8 cellular contexts compared by ENCODE assay signal in genomic region chr7:157299613-157300405, GRCh38. TPM values are rescaled to one million over a fixed set of nuclear protein-coding genes. Genes with fewer than 3 reads are reported as not detected.
DNase-seq lines count a peak whose midpoint lies in the region; ATAC-seq and TF ChIP-seq lines count a peak whose summit lies in the region.

No MANE protein-coding gene starts in this region.

- H3K36me3 ChIP-seq in gastrocnemius medialis = no peaks in the 10 kb centered on the region
- H3K36me3 ChIP-seq in transverse colon = no peaks in the 10 kb centered on the region

- ATAC-seq in T-cell (replicated peaks in 1 of 4) (peak in 1 of 4 experiments; percentile 16), gastrocnemius medialis (no peak), GM21717 (IDR thresholded peaks at IDR 0.05; ENCODE audit: unreplicated experiment) (no peak)
- ATAC-seq in effector memory CD8-positive, alpha-beta T cell (replicated peaks) = peak; percentile 62

- H3K9me3 ChIP-seq in gastrocnemius medialis (no peaks in the 10 kb centered on the region), transverse colon (no peaks in the 10 kb centered on the region)

- TF ChIP-seq CTCF in gastrocnemius medialis (IDR thresholded peaks at IDR 0.05 in 4 of 5, conservative IDR thresholded peaks at IDR 0.05 in 1 of 5) (no peak), transverse colon (IDR thresholded peaks at IDR 0.05) (no peak)

- DNase-seq in DMS 273 (lab: John Stamatoyannopoulos, UW; ENCODE audit: unreplicated experiment) = peak; percentile 35
- no peak for DNase-seq in DMS 273 treated with DMSO at 0.1 percent for 48 hours (lab: John Stamatoyannopoulos, UW)
- DNase-seq in T-cell = peak in 31 of 34 experiments; percentile 19 to 71 (median 36)
- peak; percentile 40 to 68 (median 68) for DNase-seq in effector memory CD8-positive, alpha-beta T cell
- DNase-seq in gastrocnemius medialis = no peak
- no peak for DNase-seq in HPDE6-E6E7 (ENCODE audit: extremely low spot score)
- no peak for DNase-seq in transverse colon

- POLR2A ChIA-PET in T-cell (lab: Charles Lee) = no interaction called here

- in situ Hi-C loops in gastrocnemius medialis (cut with MboI; ENCODE audit: low sequenced_read_pairs in 4 of 4) (no loop called here), transverse colon (cut with MboI; ENCODE audit: low pct_ligation_motif_present in 1 of 4, low pct_unique_long_range_greater_than_20kb in 1 of 4, low sequenced_read_pairs in 3 of 4) (no loop called here)

- H3K9me3 Mint-ChIP-seq in T-cell = no peaks in the 10 kb centered on the region
- H3K9me3 Mint-ChIP-seq in effector memory CD8-positive, alpha-beta T cell = no peaks in the 10 kb centered on the region

- H3K36me3 Mint-ChIP-seq in T-cell = no peaks in the 10 kb centered on the region
- H3K36me3 Mint-ChIP-seq in effector memory CD8-positive, alpha-beta T cell (ENCODE audit: insufficient read depth) = peaks cover 36% of the 10 kb centered on the region

- H3K27me3 ChIP-seq in gastrocnemius medialis (peaks cover 0 to 3% (median 0%) of the 10 kb centered on the region in 3 donors), transverse colon (no peaks in the 10 kb centered on the region)

- TF ChIP-seq POLR2A in gastrocnemius medialis (IDR thresholded peaks at IDR 0.05) (no peak), transverse colon (IDR thresholded peaks at IDR 0.05) (no peak)

- peak overlapping the region in 1 of 3 donors; percentile 43 for H3K4me3 Mint-ChIP-seq in T-cell
- H3K4me3 Mint-ChIP-seq in effector memory CD8-positive, alpha-beta T cell = peak overlapping the region; percentile 0 to 10

- WGBS in transverse colon (ENCODE audit: low coverage in 1 of 2), 2 donors = 40 to 76% methylated on average over 2 to 32 of the region's 39 CpGs

- no peak for TF ChIP-seq EP300 in transverse colon (IDR thresholded peaks at IDR 0.05; ENCODE audit: low read depth)

- peak overlapping the region; percentile 13 to 32 (median 26) for H3K4me3 ChIP-seq in gastrocnemius medialis
- no peak overlapping the region for H3K4me3 ChIP-seq in transverse colon

- intact Hi-C loops in gastrocnemius medialis (cut with DNase I; ENCODE audit: low total_unique reads) = no loop called here
- intact Hi-C loops in transverse colon (cut with DNase I; ENCODE audit: low total_unique reads) = no loop called here

- H3K27ac Mint-ChIP-seq in T-cell = peak overlapping the region in 1 of 2 donors; percentile 59
- H3K27ac Mint-ChIP-seq in effector memory CD8-positive, alpha-beta T cell = peak overlapping the region; percentile 65 to 92

- no peak overlapping the region for H3K27ac ChIP-seq in gastrocnemius medialis
- H3K27ac ChIP-seq in transverse colon = no peak overlapping the region

- CTCF ChIA-PET in T-cell (lab: Charles Lee) = no interaction called here

- H3K4me1 ChIP-seq in gastrocnemius medialis (no peaks in the 10 kb centered on the region), transverse colon (peaks cover 0 to 4% (median 0%) of the 10 kb centered on the region in 4 donors)

- H3K27me3 Mint-ChIP-seq in T-cell = no peaks in the 10 kb centered on the region
- H3K27me3 Mint-ChIP-seq in effector memory CD8-positive, alpha-beta T cell = no peaks in the 10 kb centered on the region

- H3K4me1 Mint-ChIP-seq in T-cell = peaks cover 21 to 41% (median 40%) of the 10 kb centered on the region in 3 donors
- H3K4me1 Mint-ChIP-seq in effector memory CD8-positive, alpha-beta T cell (ENCODE audit: low read depth in 2 of 2) = peaks cover 39 to 45% of the 10 kb centered on the region in 2 donors

RNA-seq across cellular contexts. Expression of gene DNAJB6, which starts 37.0 kb away (rescaled TPM):
- total RNA-seq in T-cell = 100 to 1,000 TPM in 2 of 5 donors, 10 to 100 TPM in 3; 80.7 to 195 (median 89.1) TPM
- 100 to 1,000 TPM; 130 to 269 (median 188) TPM for total RNA-seq in gastrocnemius medialis
- 10 to 100 TPM; 47.0 to 87.6 (median 60.5) TPM for total RNA-seq in transverse colon

Comparison
In these comparisons a context has a peak if more than half of its experiments do, and no peak if none do; other contexts are left out.
1. DNase-seq: peak in DMS 273 (single experiment), T-cell (31 of 34) and effector memory CD8-positive, alpha-beta T cell (3 of 3); none in DMS 273 treated with DMSO at 0.1 percent for 48 hours (single experiment), gastrocnemius medialis (0 of 2), HPDE6-E6E7 (single experiment) and transverse colon (single experiment).
2. H3K4me3 ChIP-seq: peak in gastrocnemius medialis (4 of 4); none in transverse colon (0 of 4).